In the genomic region with DNA sequence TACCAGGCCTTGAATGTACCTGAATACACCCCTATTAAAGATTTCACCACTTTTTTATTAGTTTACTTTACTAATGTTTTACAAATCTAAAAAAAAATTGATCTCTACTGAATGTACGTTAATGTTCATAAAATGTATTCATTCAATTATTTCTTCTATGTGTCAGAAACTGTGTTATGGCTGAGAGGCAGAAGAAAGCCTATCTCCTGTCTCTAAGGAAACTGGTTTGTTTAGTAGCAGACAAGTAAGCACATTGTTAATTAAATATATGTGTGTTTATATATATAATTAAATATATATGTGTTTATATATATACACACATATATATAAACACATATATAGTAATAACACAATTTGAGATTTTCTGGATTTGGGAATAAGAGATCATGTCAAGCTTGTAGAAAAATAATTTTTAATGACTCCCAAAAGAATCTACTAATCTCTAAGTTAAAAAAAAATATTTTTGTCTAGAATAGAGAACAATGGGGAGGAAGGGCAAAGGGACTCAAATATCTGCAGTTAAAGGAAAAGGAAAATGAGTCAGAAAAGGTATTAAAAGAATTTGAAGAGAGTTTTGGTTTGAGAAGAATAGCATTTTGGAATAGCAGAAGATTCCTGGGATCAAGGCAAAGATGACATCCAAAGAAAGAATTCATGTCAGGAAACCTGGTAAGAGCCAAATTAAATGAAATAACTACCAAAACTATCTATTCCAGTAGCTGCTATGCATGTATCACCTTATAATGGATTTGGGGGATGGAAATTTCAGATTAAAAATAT, we compare ENCODE assay signal across 13 cellular contexts.
"Had no signal": no experiment of that assay in that cellular context is flagged by ENCODE, and none has a peak within 500 bp of the region (broad histone marks: within the 10 kb centered on the region; RNA-seq: fewer than 3 reads in every experiment).

No MANE protein-coding gene starts in this region.

- DNase-seq: activated naive CD4-positive, alpha-beta T cell treated with Interleukin-2 at 50 U/mL for 16 hours; activated naive CD8-positive, alpha-beta T cell treated with anti-CD3 and anti-CD28 coated beads, Interleukin-2, amount 50 U/mL, for 24 hours; aorta; foreskin fibroblast; glutamatergic neuron; kidney glomerular epithelial cell; nucleus accumbens; right cardiac atrium; T-cell; T1000 had no signal

- H3K9me3 ChIP-seq: breast epithelium, esophagus muscularis mucosa had no signal

- H3K27me3 ChIP-seq: breast epithelium, esophagus muscularis mucosa had no signal

- H3K36me3 ChIP-seq: breast epithelium, esophagus muscularis mucosa had no signal

- H3K4me2 ChIP-seq: smooth muscle cell had no signal

- H3K4me3 ChIP-seq: breast epithelium, esophagus muscularis mucosa, smooth muscle cell had no signal

- H3K27ac ChIP-seq: breast epithelium, esophagus muscularis mucosa had no signal

- H3K4me1 ChIP-seq: breast epithelium had no signal
